In the genomic region with DNA sequence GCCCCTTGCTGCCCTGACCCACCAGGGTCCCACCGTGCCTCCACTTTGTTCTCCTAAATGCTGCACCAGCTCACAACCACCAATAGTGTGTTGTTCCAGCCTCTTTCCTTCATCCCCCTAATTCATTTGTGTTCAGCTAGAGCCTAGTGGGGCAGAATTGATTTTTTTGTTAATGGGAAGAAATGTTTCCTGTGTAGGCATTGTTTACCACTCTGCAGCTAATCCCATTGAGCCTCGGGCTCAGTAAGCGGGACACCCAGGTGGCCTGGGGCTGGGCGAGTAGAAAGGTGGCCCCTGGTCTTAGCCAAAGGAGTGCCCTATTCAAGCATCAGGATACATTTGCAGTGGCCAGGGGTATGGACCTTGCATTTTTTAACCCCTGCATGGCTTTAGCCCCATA, we compare ENCODE assay signal across 19 cellular contexts.
"Had no signal": no experiment of that assay in that cellular context is flagged by ENCODE, and none has a peak within 500 bp of the region (broad histone marks: within the 10 kb centered on the region; RNA-seq: fewer than 3 reads in every experiment).

No MANE protein-coding gene starts in this region.

- H3K9me3 ChIP-seq: lower lobe of right lung, right atrium auricular region, stomach, testis had no signal

- H3K36me3 Mint-ChIP-seq: activated naive CD4-positive, alpha-beta T cell treated with anti-CD3 and anti-CD28 coated beads, Interleukin-2, amount 50 U/mL, for 24 hours had no signal

- H3K27me3 Mint-ChIP-seq: activated naive CD4-positive, alpha-beta T cell treated with anti-CD3 and anti-CD28 coated beads, Interleukin-2, amount 50 U/mL, for 24 hours; naive thymus-derived CD8-positive, alpha-beta T cell; progenitor cell of endocrine pancreas; type B pancreatic cell had no signal

- H3K4me3 Mint-ChIP-seq: activated CD4-positive, alpha-beta memory T cell treated with anti-CD3 and anti-CD28 coated beads, Interleukin-2, amount 10 ng/mL, durations not matched to agents 7 days and 5 days; activated naive CD4-positive, alpha-beta T cell treated with anti-CD3 and anti-CD28 coated beads, Interleukin-2, amount 50 U/mL, for 24 hours; type B pancreatic cell had no signal

- H3K36me3 ChIP-seq: right atrium auricular region had no signal

- H3K4me3 ChIP-seq: lower lobe of right lung, right atrium auricular region, stomach, testis had no signal

- H3K27me3 ChIP-seq: foreskin keratinocyte, right atrium auricular region, stomach, testis had no signal

- DNase-seq: activated CD4-positive, alpha-beta memory T cell treated with anti-CD3 and anti-CD28 coated beads, Interleukin-2, amount 10 ng/mL, durations not matched to agents 7 days and 5 days; activated CD4-positive, alpha-beta T cell treated with anti-CD3 and anti-CD28 coated beads for 48 hours; activated CD4-positive, CD25-positive, alpha-beta regulatory T cell; activated CD8-positive, alpha-beta memory T cell treated with anti-CD3 and anti-CD28 coated beads, Interleukin-2, amount 50 U/mL, for 4 hours; activated gamma-delta T cell; dermis blood vessel endothelial cell; foreskin keratinocyte; hippocampal formation; lower lobe of right lung; naive thymus-derived CD8-positive, alpha-beta T cell; stomach; T-helper 1 cell; T1000; testis had no signal

- H3K9me3 Mint-ChIP-seq: activated CD4-positive, alpha-beta memory T cell treated with anti-CD3 and anti-CD28 coated beads, Interleukin-2, amount 10 ng/mL, durations not matched to agents 7 days and 5 days; activated naive CD4-positive, alpha-beta T cell treated with anti-CD3 and anti-CD28 coated beads, Interleukin-2, amount 50 U/mL, for 24 hours; naive thymus-derived CD8-positive, alpha-beta T cell; type B pancreatic cell had no signal

- ATAC-seq: foreskin keratinocyte; naive thymus-derived CD8-positive, alpha-beta T cell; SK-N-SH treated with all-trans-retinoic acid at 6 μM for 48 hours had no signal

- H3K4me1 ChIP-seq: foreskin keratinocyte, lower lobe of right lung, right atrium auricular region, stomach, testis had no signal

- H3K4me1 Mint-ChIP-seq: activated CD4-positive, alpha-beta memory T cell treated with anti-CD3 and anti-CD28 coated beads, Interleukin-2, amount 10 ng/mL, durations not matched to agents 7 days and 5 days had no signal

- H3K27ac Mint-ChIP-seq: activated CD4-positive, alpha-beta memory T cell treated with anti-CD3 and anti-CD28 coated beads, Interleukin-2, amount 10 ng/mL, durations not matched to agents 7 days and 5 days; activated naive CD4-positive, alpha-beta T cell treated with anti-CD3 and anti-CD28 coated beads, Interleukin-2, amount 50 U/mL, for 24 hours; progenitor cell of endocrine pancreas; type B pancreatic cell had no signal
